Comparison of ENCODE assay signal across 3 cellular contexts in the genomic region with DNA sequence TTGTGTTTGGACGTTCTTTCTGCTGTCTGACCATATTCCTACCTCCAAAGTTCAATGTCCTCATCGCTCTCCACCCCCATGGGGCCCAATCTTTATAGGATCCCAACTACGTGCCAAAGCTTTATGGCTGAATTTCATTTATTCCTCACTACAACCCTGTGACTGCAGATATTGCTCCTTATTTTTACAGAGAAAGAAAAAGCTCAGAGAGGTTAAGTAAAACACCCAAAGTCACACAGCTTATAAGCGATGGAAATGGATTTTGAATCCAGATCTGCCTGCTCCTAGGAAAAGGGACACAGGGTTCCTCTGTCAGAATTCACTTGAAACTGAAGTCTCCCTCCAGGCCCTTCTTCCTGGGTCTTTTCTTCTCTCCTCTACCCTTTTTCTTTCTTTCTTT.
TF ChIP-seq lines count a peak whose summit lies in the region.

No MANE protein-coding gene starts in this region.

TF ChIP-seq in A549, 52 proteins besides CTCF, POLR2A, EP300 and RAD21:
- peak; percentile 46 for TF ChIP-seq ZFP36 (IDR thresholded peaks at IDR 0.05; ENCODE audit: borderline replicate concordance, partially characterized antibody)
- no peak for TF ChIP-seq CHD4 (IDR thresholded peaks at IDR 0.05; ENCODE audit: borderline replicate concordance)

TF ChIP-seq in HEK293, 187 proteins besides CTCF, POLR2A, EP300 and RAD21:
- TF ChIP-seq ZNF768 (tag by site-specific recombination; IDR thresholded peaks at IDR 0.05): peak; percentile 78; the same call in 1 of the 2 replicates
- no peak for TF ChIP-seq ZFP41 (tag by site-specific recombination; IDR thresholded peaks at IDR 0.05; ENCODE audit: borderline replicate concordance)

TF ChIP-seq in H1, 55 proteins besides CTCF, POLR2A, EP300 and RAD21:
- TF ChIP-seq CREB1 (IDR thresholded peaks at IDR 0.05) (no peak), YY1 (IDR thresholded peaks at IDR 0.05; ENCODE audit: low read depth, low read length) (no peak), KDM1A (IDR thresholded peaks at IDR 0.05; ENCODE audit: borderline replicate concordance, low read length) (0 out of 2 replicates have a peak, but pooled peaks have one; percentile 18), SRF (IDR thresholded peaks at IDR 0.05; ENCODE audit: low read depth, low read length) (no peak), CHD2 (IDR thresholded peaks at IDR 0.05; ENCODE audit: low read length) (no peak), JUND (IDR thresholded peaks at IDR 0.05; ENCODE audit: low read length) (no peak), NANOG (IDR thresholded peaks at IDR 0.05; ENCODE audit: insufficient read depth, low read depth, low read length, poor library complexity, severe bottlenecking) (no peak)
- TF ChIP-seq, protein P1, sequence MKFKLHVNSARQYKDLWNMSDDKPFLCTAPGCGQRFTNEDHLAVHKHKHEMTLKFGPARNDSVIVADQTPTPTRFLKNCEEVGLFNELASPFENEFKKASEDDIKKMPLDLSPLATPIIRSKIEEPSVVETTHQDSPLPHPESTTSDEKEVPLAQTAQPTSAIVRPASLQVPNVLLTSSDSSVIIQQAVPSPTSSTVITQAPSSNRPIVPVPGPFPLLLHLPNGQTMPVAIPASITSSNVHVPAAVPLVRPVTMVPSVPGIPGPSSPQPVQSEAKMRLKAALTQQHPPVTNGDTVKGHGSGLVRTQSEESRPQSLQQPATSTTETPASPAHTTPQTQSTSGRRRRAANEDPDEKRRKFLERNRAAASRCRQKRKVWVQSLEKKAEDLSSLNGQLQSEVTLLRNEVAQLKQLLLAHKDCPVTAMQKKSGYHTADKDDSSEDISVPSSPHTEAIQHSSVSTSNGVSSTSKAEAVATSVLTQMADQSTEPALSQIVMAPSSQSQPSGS (IDR thresholded peaks at IDR 0.05; ENCODE audit: low read length): no peak
